Comparison of ENCODE assay signal across 13 cellular contexts in the genomic region with DNA sequence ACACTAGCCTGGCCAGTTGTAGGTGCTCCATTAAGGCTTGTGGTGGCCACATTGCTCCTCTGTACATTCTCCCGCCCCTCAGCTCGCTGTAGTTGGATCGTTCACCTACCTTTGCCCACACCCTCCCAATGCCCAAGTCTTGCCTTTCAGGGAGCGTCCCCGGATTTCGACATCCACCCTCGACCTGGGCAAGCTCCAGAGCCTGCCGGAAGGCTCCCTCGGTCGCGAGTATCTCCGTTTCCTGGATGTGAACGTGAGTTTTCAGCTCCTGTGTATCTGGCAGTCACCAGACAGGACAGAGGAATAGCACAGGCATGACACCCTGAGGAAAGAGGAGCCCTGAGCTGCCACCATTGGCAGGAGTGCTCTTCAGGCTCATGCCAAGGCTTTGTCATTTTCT.
"Had no signal": no experiment of that assay in that cellular context is flagged by ENCODE, and none has a peak within 500 bp of the region (broad histone marks: within the 10 kb centered on the region; RNA-seq: fewer than 3 reads in every experiment).

No MANE protein-coding gene starts in this region.

- H3K4me3 ChIP-seq: ascending aorta, colonic mucosa, gastrocnemius medialis, spleen, testis had no signal

- H3K9me3 ChIP-seq: ascending aorta, colonic mucosa, gastrocnemius medialis, spleen, testis had no signal

- H3K27ac Mint-ChIP-seq: activated CD4-positive, alpha-beta T cell treated with anti-CD3 and anti-CD28 coated beads, Interleukin-2, amount 10 ng/mL, durations not matched to agents 24 days and 14 days; activated naive CD8-positive, alpha-beta T cell treated with anti-CD3 and anti-CD28 coated beads, Interleukin-2, amount 10 ng/mL, durations not matched to agents 7 days and 5 days; stimulated activated naive CD8-positive, alpha-beta T cell treated with anti-CD3 and anti-CD28 coated beads, Interleukin-15, Interleukin-2, amounts not matched to agents 100 ng/mL and 50 ng/mL, for 24 hours had no signal

- FAIRE-seq: endothelial cell of umbilical vein had no signal

- DNase-seq: activated CD4-positive, alpha-beta T cell treated with anti-CD3 and anti-CD28 coated beads, Interleukin-2, amount 10 ng/mL, durations not matched to agents 24 days and 14 days; activated effector memory CD4-positive, alpha-beta T cell treated with anti-CD3 and anti-CD28 coated beads, Interleukin-2, amount 50 U/mL, for 16 hours; activated naive CD8-positive, alpha-beta T cell treated with anti-CD3 and anti-CD28 coated beads, Interleukin-2, amount 10 ng/mL, durations not matched to agents 7 days and 5 days; caudate nucleus; colonic mucosa; gastrocnemius medialis; islet precursor cell; spleen; stimulated activated CD4-positive, alpha-beta T cell treated with anti-CD3 and anti-CD28 coated beads, Interleukin-2, amount 100 ng/mL, for 24 hours; testis had no signal

- H3K27ac ChIP-seq: ascending aorta, colonic mucosa, gastrocnemius medialis, spleen, testis had no signal

- ATAC-seq: gastrocnemius medialis had no signal

- H3K27me3 ChIP-seq: ascending aorta, colonic mucosa, gastrocnemius medialis, spleen, testis had no signal

- H3K27me3 Mint-ChIP-seq: activated CD4-positive, alpha-beta T cell treated with anti-CD3 and anti-CD28 coated beads, Interleukin-2, amount 10 ng/mL, durations not matched to agents 24 days and 14 days; activated naive CD8-positive, alpha-beta T cell treated with anti-CD3 and anti-CD28 coated beads, Interleukin-2, amount 10 ng/mL, durations not matched to agents 7 days and 5 days; stimulated activated naive CD8-positive, alpha-beta T cell treated with anti-CD3 and anti-CD28 coated beads, Interleukin-15, Interleukin-2, amounts not matched to agents 100 ng/mL and 50 ng/mL, for 24 hours had no signal

- H3K4me3 Mint-ChIP-seq: activated CD4-positive, alpha-beta T cell treated with anti-CD3 and anti-CD28 coated beads, Interleukin-2, amount 10 ng/mL, durations not matched to agents 24 days and 14 days; activated naive CD8-positive, alpha-beta T cell treated with anti-CD3 and anti-CD28 coated beads, Interleukin-2, amount 10 ng/mL, durations not matched to agents 7 days and 5 days; stimulated activated naive CD8-positive, alpha-beta T cell treated with anti-CD3 and anti-CD28 coated beads, Interleukin-15, Interleukin-2, amounts not matched to agents 100 ng/mL and 50 ng/mL, for 24 hours had no signal

- H3K9me3 Mint-ChIP-seq: activated CD4-positive, alpha-beta T cell treated with anti-CD3 and anti-CD28 coated beads, Interleukin-2, amount 10 ng/mL, durations not matched to agents 24 days and 14 days; activated naive CD8-positive, alpha-beta T cell treated with anti-CD3 and anti-CD28 coated beads, Interleukin-2, amount 10 ng/mL, durations not matched to agents 7 days and 5 days; stimulated activated naive CD8-positive, alpha-beta T cell treated with anti-CD3 and anti-CD28 coated beads, Interleukin-15, Interleukin-2, amounts not matched to agents 100 ng/mL and 50 ng/mL, for 24 hours had no signal

- H3K36me3 Mint-ChIP-seq: activated naive CD8-positive, alpha-beta T cell treated with anti-CD3 and anti-CD28 coated beads, Interleukin-2, amount 10 ng/mL, durations not matched to agents 7 days and 5 days had no signal
